In the genomic region with DNA sequence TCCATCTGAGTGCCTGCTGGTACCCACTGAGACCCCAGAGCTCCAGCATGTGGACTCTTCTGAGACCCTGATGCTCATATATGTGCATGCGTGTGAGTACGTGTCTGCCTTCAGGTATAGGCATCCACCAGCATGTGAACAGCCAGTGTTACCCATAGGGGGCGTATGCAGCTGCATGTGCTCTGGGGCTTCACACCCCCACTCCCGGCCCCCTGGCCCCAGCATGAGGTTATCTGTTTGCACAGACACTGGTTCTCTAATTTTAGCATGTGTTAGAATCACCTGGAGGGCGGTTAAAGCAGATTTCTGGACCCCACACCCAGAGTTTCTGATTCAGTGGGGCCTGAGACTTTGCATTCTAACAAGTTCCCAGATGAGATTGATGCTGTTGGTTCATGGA, we compare ENCODE assay signal across 1 cellular context.
TF ChIP-seq lines count a peak whose summit lies in the region.

No MANE protein-coding gene starts in this region.

TF ChIP-seq in HepG2, 621 proteins besides CTCF, POLR2A, EP300 and RAD21 (continued from another document):
- TF ChIP-seq, protein P1, sequence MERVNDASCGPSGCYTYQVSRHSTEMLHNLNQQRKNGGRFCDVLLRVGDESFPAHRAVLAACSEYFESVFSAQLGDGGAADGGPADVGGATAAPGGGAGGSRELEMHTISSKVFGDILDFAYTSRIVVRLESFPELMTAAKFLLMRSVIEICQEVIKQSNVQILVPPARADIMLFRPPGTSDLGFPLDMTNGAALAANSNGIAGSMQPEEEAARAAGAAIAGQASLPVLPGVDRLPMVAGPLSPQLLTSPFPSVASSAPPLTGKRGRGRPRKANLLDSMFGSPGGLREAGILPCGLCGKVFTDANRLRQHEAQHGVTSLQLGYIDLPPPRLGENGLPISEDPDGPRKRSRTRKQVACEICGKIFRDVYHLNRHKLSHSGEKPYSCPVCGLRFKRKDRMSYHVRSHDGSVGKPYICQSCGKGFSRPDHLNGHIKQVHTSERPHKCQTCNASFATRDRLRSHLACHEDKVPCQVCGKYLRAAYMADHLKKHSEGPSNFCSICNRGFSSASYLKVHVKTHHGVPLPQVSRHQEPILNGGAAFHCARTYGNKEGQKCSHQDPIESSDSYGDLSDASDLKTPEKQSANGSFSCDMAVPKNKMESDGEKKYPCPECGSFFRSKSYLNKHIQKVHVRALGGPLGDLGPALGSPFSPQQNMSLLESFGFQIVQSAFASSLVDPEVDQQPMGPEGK (CRISPR knock-in tag; IDR thresholded peaks at IDR 0.05): peak; percentile 78
- TF ChIP-seq MED1 (CRISPR knock-in tag; IDR thresholded peaks at IDR 0.05) (no peak), BCL6 (CRISPR knock-in tag; IDR thresholded peaks at IDR 0.05) (no peak), ZNF83 (CRISPR knock-in tag; IDR thresholded peaks at IDR 0.05; ENCODE audit: borderline replicate concordance) (no peak), ZFP90 (CRISPR knock-in tag; IDR thresholded peaks at IDR 0.05; ENCODE audit: borderline replicate concordance) (no peak), ZFP1 (CRISPR knock-in tag; IDR thresholded peaks at IDR 0.05) (no peak), CC2D1A (CRISPR knock-in tag; IDR thresholded peaks at IDR 0.05) (no peak), STAG1 (CRISPR knock-in tag; IDR thresholded peaks at IDR 0.05) (peak; percentile 55), HNRNPLL (IDR thresholded peaks at IDR 0.05; ENCODE audit: low read depth, low read length, poor library complexity, severe bottlenecking) (no peak), HIVEP1 (CRISPR knock-in tag; IDR thresholded peaks at IDR 0.05) (no peak), TEAD3 (CRISPR knock-in tag; optimal IDR thresholded peaks at IDR 0.05; ENCODE audit: borderline replicate concordance) (peak; percentile 17), XRCC5 (optimal IDR thresholded peaks at IDR 0.05; ENCODE audit: low read length) (peak; percentile 32), ZNF333 (CRISPR knock-in tag; IDR thresholded peaks at IDR 0.05; ENCODE audit: borderline replicate concordance) (no peak), ZNF251 (CRISPR knock-in tag; IDR thresholded peaks at IDR 0.05) (no peak), TBL1XR1 (IDR thresholded peaks at IDR 0.05; ENCODE audit: borderline replicate concordance, low read length, partially characterized antibody) (no peak), TGIF2 (CRISPR knock-in tag; IDR thresholded peaks at IDR 0.05) (no peak), REL (CRISPR knock-in tag; conservative IDR thresholded peaks at IDR 0.05) (no peak), ATAD3A (CRISPR knock-in tag; IDR thresholded peaks at IDR 0.05) (no peak), ETV5 (CRISPR knock-in tag; IDR thresholded peaks at IDR 0.05; ENCODE audit: borderline replicate concordance) (no peak), ZNF549 (CRISPR knock-in tag; IDR thresholded peaks at IDR 0.05) (no peak), ZNF572 (CRISPR knock-in tag; IDR thresholded peaks at IDR 0.05) (no peak), PAWR (CRISPR knock-in tag; IDR thresholded peaks at IDR 0.05; ENCODE audit: borderline replicate concordance) (no peak), CBX2 (IDR thresholded peaks at IDR 0.05; ENCODE audit: low read depth, low read length) (no peak), CBX2 (CRISPR knock-in tag; IDR thresholded peaks at IDR 0.05; ENCODE audit: low read depth) (no peak), ZNF780A (CRISPR knock-in tag; IDR thresholded peaks at IDR 0.05) (no peak), ZNF101 (CRISPR knock-in tag; IDR thresholded peaks at IDR 0.05; ENCODE audit: borderline replicate concordance, low read depth) (no peak), SMC3 (IDR thresholded peaks at IDR 0.05; ENCODE audit: low read length) (peak; percentile 36)
- TF ChIP-seq, protein P2, sequence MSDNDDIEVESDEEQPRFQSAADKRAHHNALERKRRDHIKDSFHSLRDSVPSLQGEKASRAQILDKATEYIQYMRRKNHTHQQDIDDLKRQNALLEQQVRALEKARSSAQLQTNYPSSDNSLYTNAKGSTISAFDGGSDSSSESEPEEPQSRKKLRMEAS (IDR thresholded peaks at IDR 0.05): peak; percentile 55
- TF ChIP-seq, protein P3, sequence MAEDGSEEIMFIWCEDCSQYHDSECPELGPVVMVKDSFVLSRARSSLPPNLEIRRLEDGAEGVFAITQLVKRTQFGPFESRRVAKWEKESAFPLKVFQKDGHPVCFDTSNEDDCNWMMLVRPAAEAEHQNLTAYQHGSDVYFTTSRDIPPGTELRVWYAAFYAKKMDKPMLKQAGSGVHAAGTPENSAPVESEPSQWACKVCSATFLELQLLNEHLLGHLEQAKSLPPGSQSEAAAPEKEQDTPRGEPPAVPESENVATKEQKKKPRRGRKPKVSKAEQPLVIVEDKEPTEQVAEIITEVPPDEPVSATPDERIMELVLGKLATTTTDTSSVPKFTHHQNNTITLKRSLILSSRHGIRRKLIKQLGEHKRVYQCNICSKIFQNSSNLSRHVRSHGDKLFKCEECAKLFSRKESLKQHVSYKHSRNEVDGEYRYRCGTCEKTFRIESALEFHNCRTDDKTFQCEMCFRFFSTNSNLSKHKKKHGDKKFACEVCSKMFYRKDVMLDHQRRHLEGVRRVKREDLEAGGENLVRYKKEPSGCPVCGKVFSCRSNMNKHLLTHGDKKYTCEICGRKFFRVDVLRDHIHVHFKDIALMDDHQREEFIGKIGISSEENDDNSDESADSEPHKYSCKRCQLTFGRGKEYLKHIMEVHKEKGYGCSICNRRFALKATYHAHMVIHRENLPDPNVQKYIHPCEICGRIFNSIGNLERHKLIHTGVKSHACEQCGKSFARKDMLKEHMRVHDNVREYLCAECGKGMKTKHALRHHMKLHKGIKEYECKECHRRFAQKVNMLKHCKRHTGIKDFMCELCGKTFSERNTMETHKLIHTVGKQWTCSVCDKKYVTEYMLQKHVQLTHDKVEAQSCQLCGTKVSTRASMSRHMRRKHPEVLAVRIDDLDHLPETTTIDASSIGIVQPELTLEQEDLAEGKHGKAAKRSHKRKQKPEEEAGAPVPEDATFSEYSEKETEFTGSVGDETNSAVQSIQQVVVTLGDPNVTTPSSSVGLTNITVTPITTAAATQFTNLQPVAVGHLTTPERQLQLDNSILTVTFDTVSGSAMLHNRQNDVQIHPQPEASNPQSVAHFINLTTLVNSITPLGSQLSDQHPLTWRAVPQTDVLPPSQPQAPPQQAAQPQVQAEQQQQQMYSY (CRISPR knock-in tag; IDR thresholded peaks at IDR 0.05): no peak
- TF ChIP-seq, protein P4, sequence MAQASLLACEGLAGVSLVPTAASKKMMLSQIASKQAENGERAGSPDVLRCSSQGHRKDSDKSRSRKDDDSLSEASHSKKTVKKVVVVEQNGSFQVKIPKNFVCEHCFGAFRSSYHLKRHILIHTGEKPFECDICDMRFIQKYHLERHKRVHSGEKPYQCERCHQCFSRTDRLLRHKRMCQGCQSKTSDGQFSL (CRISPR knock-in tag; IDR thresholded peaks at IDR 0.05): peak; percentile 98
- TF ChIP-seq, protein P5, sequence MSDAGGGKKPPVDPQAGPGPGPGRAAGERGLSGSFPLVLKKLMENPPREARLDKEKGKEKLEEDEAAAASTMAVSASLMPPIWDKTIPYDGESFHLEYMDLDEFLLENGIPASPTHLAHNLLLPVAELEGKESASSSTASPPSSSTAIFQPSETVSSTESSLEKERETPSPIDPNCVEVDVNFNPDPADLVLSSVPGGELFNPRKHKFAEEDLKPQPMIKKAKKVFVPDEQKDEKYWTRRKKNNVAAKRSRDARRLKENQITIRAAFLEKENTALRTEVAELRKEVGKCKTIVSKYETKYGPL (CRISPR knock-in tag; IDR thresholded peaks at IDR 0.05): no peak
- TF ChIP-seq, protein P6, sequence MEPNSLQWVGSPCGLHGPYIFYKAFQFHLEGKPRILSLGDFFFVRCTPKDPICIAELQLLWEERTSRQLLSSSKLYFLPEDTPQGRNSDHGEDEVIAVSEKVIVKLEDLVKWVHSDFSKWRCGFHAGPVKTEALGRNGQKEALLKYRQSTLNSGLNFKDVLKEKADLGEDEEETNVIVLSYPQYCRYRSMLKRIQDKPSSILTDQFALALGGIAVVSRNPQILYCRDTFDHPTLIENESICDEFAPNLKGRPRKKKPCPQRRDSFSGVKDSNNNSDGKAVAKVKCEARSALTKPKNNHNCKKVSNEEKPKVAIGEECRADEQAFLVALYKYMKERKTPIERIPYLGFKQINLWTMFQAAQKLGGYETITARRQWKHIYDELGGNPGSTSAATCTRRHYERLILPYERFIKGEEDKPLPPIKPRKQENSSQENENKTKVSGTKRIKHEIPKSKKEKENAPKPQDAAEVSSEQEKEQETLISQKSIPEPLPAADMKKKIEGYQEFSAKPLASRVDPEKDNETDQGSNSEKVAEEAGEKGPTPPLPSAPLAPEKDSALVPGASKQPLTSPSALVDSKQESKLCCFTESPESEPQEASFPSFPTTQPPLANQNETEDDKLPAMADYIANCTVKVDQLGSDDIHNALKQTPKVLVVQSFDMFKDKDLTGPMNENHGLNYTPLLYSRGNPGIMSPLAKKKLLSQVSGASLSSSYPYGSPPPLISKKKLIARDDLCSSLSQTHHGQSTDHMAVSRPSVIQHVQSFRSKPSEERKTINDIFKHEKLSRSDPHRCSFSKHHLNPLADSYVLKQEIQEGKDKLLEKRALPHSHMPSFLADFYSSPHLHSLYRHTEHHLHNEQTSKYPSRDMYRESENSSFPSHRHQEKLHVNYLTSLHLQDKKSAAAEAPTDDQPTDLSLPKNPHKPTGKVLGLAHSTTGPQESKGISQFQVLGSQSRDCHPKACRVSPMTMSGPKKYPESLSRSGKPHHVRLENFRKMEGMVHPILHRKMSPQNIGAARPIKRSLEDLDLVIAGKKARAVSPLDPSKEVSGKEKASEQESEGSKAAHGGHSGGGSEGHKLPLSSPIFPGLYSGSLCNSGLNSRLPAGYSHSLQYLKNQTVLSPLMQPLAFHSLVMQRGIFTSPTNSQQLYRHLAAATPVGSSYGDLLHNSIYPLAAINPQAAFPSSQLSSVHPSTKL (CRISPR knock-in tag; IDR thresholded peaks at IDR 0.05): no peak
- TF ChIP-seq, protein P7, sequence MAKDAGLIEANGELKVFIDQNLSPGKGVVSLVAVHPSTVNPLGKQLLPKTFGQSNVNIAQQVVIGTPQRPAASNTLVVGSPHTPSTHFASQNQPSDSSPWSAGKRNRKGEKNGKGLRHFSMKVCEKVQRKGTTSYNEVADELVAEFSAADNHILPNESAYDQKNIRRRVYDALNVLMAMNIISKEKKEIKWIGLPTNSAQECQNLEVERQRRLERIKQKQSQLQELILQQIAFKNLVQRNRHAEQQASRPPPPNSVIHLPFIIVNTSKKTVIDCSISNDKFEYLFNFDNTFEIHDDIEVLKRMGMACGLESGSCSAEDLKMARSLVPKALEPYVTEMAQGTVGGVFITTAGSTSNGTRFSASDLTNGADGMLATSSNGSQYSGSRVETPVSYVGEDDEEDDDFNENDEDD (CRISPR knock-in tag; IDR thresholded peaks at IDR 0.05; ENCODE audit: borderline replicate concordance): peak; percentile 49; the same call in 1 of the 2 replicates
- TF ChIP-seq, protein P8, sequence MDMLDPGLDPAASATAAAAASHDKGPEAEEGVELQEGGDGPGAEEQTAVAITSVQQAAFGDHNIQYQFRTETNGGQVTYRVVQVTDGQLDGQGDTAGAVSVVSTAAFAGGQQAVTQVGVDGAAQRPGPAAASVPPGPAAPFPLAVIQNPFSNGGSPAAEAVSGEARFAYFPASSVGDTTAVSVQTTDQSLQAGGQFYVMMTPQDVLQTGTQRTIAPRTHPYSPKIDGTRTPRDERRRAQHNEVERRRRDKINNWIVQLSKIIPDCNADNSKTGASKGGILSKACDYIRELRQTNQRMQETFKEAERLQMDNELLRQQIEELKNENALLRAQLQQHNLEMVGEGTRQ (IDR thresholded peaks at IDR 0.05; ENCODE audit: low read depth, low read length): no peak
- TF ChIP-seq, protein P8 (CRISPR knock-in tag; IDR thresholded peaks at IDR 0.05; ENCODE audit: borderline replicate concordance): no peak
- TF ChIP-seq, protein P9, sequence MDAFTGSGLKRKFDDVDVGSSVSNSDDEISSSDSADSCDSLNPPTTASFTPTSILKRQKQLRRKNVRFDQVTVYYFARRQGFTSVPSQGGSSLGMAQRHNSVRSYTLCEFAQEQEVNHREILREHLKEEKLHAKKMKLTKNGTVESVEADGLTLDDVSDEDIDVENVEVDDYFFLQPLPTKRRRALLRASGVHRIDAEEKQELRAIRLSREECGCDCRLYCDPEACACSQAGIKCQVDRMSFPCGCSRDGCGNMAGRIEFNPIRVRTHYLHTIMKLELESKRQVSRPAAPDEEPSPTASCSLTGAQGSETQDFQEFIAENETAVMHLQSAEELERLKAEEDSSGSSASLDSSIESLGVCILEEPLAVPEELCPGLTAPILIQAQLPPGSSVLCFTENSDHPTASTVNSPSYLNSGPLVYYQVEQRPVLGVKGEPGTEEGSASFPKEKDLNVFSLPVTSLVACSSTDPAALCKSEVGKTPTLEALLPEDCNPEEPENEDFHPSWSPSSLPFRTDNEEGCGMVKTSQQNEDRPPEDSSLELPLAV (CRISPR knock-in tag; conservative IDR thresholded peaks at IDR 0.05; ENCODE audit: low read depth): no peak
- TF ChIP-seq, protein P10, sequence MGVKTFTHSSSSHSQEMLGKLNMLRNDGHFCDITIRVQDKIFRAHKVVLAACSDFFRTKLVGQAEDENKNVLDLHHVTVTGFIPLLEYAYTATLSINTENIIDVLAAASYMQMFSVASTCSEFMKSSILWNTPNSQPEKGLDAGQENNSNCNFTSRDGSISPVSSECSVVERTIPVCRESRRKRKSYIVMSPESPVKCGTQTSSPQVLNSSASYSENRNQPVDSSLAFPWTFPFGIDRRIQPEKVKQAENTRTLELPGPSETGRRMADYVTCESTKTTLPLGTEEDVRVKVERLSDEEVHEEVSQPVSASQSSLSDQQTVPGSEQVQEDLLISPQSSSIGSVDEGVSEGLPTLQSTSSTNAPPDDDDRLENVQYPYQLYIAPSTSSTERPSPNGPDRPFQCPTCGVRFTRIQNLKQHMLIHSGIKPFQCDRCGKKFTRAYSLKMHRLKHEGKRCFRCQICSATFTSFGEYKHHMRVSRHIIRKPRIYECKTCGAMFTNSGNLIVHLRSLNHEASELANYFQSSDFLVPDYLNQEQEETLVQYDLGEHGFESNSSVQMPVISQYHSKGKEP (CRISPR knock-in tag; IDR thresholded peaks at IDR 0.05): no peak
